ENCODE assay signal across 9 cellular contexts in the genomic region with DNA sequence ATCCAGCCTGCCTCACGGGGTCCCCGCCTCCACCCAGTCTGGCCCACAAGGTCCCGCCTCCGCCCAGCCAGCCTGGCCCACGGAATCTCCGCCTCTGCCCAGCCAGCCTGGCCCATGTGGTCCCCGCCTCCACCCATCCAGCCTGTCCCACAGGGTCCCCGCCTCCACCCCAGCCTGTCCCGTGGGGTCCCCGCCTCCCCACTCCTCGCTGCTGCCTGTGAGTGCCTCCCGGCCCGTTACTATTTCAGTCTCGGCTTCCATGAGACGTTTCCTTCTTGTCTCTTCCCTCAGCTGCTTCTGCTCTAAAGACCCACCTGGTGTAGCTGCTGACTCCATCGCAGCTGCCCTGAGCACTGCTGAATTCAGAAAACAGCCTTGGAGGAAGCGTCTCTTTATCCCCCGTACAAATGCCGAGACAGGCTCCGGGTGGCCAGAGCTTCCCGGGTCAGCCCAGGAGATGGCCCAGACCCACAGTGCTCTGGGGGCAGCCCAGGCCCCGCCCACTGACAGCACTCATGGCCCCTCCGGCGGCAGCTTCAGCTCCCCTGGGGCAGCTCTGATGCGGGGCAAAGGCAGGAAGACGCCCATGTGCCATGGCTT.
DNase-seq lines count a peak whose midpoint lies in the region; ATAC-seq, FAIRE-seq and TF ChIP-seq lines count a peak whose summit lies in the region.
"Had no signal": no experiment of that assay in that cellular context is flagged by ENCODE, and none has a peak within 500 bp of the region (broad histone marks: within the 10 kb centered on the region; RNA-seq: fewer than 3 reads in every experiment).

No MANE protein-coding gene starts in this region.

- H3K4me1 Mint-ChIP-seq in T-cell (peaks cover 11 to 18% (median 13%) of the 10 kb centered on the region in 3 donors), naive B cell (peaks cover 38 to 73% (median 66%) of the 10 kb centered on the region in 3 donors), progenitor cell of endocrine pancreas (ENCODE audit: low read depth) (no peaks in the 10 kb centered on the region)

- CTCF ChIA-PET in T-cell (lab: Charles Lee), result no interaction called here

- no peaks in the 10 kb centered on the region for H3K9me3 Mint-ChIP-seq in T-cell
- no peaks in the 10 kb centered on the region for H3K9me3 Mint-ChIP-seq in naive B cell
- H3K9me3 Mint-ChIP-seq in progenitor cell of endocrine pancreas (ENCODE audit: low read depth), result no peaks in the 10 kb centered on the region

- ATAC-seq in HG02840 (IDR thresholded peaks at IDR 0.05; ENCODE audit: low FRiP score, unreplicated experiment) (peak; percentile 53), T-cell (replicated peaks in 1 of 4) (peak in 2 of 4 experiments; percentile 22 to 36), naive B cell (ENCODE audit: low read depth in 2 of 2) (peak; percentile 59 to 66)

- peak overlapping the region in 2 of 3 donors; percentile 28 to 44 for H3K4me3 Mint-ChIP-seq in T-cell
- H3K4me3 Mint-ChIP-seq in naive B cell, result peak overlapping the region; percentile 85 to 97 (median 93)
- no peak overlapping the region for H3K4me3 Mint-ChIP-seq in progenitor cell of endocrine pancreas (ENCODE audit: low read depth)

- POLR2A ChIA-PET in T-cell (lab: Charles Lee), result no interaction called here

- no peaks in the 10 kb centered on the region for H3K27me3 Mint-ChIP-seq in T-cell
- H3K27me3 Mint-ChIP-seq in naive B cell, result no peaks in the 10 kb centered on the region
- H3K27me3 Mint-ChIP-seq in progenitor cell of endocrine pancreas, result no peaks in the 10 kb centered on the region

- FAIRE-seq in HTR-8/SVneo (lab: Jason Lieb, UNC), result no peak
- FAIRE-seq: TTC549 had no signal

- H3K36me3 Mint-ChIP-seq in T-cell (peaks cover 38% of the 10 kb centered on the region), naive B cell (peaks cover 0 to 6% of the 10 kb centered on the region in 2 donors), progenitor cell of endocrine pancreas (ENCODE audit: insufficient read depth) (no peaks in the 10 kb centered on the region)

- DNase-seq in DMS 273 (lab: John Stamatoyannopoulos, UW; ENCODE audit: unreplicated experiment), result peak; percentile 81
- DNase-seq in DMS 273 treated with DMSO at 0.1 percent for 48 hours (lab: John Stamatoyannopoulos, UW), result no peak
- DNase-seq in T-cell, result no peak
- DNase-seq in naive B cell, result peak; percentile 73
- no peak for DNase-seq in NCI-H2107 (lab: John Stamatoyannopoulos, UW)
- no peak for DNase-seq in HTR-8/SVneo (ENCODE audit: insufficient read length, low spot score)
- DNase-seq in progenitor cell of endocrine pancreas (ENCODE audit: low spot score, unreplicated experiment), result no peak

- no peak for TF ChIP-seq CTCF in progenitor cell of endocrine pancreas (IDR thresholded peaks at IDR 0.05; ENCODE audit: unreplicated experiment)

- H3K27ac Mint-ChIP-seq in T-cell (peak overlapping the region in 1 of 2 donors; percentile 58), naive B cell (peak overlapping the region; percentile 99 to 100 (median 100)), progenitor cell of endocrine pancreas (no peak overlapping the region)

Comparison
In these comparisons a context has a peak if more than half of its experiments do, and no peak if none do; other contexts are left out.
1. DNase-seq: peak in DMS 273 (single experiment) and naive B cell (single experiment); none in DMS 273 treated with DMSO at 0.1 percent for 48 hours (single experiment), T-cell (0 of 34), NCI-H2107 (single experiment), HTR-8/SVneo (single experiment) and progenitor cell of endocrine pancreas (single experiment).